2 cellular contexts compared by ENCODE assay signal in the genomic region with DNA sequence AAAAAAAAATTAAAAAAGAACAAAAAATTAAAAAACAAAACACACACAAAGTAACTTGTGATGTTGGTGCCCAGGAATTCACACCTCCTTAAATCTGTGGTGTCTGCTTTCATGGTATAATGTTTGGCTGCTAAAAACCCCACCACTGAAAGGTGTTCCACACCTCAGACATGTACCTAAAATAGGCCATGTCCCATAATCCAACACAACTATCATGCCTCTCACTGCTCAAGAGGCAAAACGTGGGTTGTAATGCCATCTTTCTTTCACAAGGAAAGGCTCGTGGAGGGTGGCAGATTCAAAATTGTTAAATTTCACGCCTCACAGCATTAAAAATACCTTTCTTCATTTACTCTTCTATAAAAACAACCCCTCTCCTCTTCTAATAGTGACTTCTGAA.
TF ChIP-seq lines count a peak whose summit lies in the region.

No MANE protein-coding gene starts in this region.

TF ChIP-seq in HCT116, 20 proteins besides CTCF, POLR2A, EP300 and RAD21:
- TF ChIP-seq ZNF274 (IDR thresholded peaks at IDR 0.05; ENCODE audit: low read depth, low read length) (no peak), SRF (IDR thresholded peaks at IDR 0.05; ENCODE audit: low read depth) (no peak), EZH2phosphoT487 (IDR thresholded peaks at IDR 0.05; ENCODE audit: borderline replicate concordance) (no peak), ATF3 (IDR thresholded peaks at IDR 0.05) (no peak), EGR1 (IDR thresholded peaks at IDR 0.05; ENCODE audit: low read depth) (no peak), SIN3A (IDR thresholded peaks at IDR 0.05; ENCODE audit: low read depth) (no peak), CEBPB (IDR thresholded peaks at IDR 0.05; ENCODE audit: low read depth) (no peak), SP1 (IDR thresholded peaks at IDR 0.05; ENCODE audit: low read depth) (no peak), JUND (IDR thresholded peaks at IDR 0.05) (no peak), TCF7L2 (IDR thresholded peaks at IDR 0.05; ENCODE audit: borderline replicate concordance, extremely low read depth, insufficient read depth, insufficient read length) (no peak), FOSL1 (IDR thresholded peaks at IDR 0.05; ENCODE audit: low read depth) (no peak), ZFX (IDR thresholded peaks at IDR 0.05) (no peak), ELF1 (IDR thresholded peaks at IDR 0.05; ENCODE audit: borderline replicate concordance, low read depth) (no peak), POLR2AphosphoS5 (IDR thresholded peaks at IDR 0.05; ENCODE audit: low read depth, low read length) (no peak), EZH2 (IDR thresholded peaks at IDR 0.05) (no peak)
- TF ChIP-seq, protein P1, sequence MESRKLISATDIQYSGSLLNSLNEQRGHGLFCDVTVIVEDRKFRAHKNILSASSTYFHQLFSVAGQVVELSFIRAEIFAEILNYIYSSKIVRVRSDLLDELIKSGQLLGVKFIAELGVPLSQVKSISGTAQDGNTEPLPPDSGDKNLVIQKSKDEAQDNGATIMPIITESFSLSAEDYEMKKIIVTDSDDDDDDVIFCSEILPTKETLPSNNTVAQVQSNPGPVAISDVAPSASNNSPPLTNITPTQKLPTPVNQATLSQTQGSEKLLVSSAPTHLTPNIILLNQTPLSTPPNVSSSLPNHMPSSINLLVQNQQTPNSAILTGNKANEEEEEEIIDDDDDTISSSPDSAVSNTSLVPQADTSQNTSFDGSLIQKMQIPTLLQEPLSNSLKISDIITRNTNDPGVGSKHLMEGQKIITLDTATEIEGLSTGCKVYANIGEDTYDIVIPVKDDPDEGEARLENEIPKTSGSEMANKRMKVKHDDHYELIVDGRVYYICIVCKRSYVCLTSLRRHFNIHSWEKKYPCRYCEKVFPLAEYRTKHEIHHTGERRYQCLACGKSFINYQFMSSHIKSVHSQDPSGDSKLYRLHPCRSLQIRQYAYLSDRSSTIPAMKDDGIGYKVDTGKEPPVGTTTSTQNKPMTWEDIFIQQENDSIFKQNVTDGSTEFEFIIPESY (IDR thresholded peaks at IDR 0.05; ENCODE audit: extremely low read depth, insufficient replicate concordance, low read length) = no peak
- TF ChIP-seq, protein P2, sequence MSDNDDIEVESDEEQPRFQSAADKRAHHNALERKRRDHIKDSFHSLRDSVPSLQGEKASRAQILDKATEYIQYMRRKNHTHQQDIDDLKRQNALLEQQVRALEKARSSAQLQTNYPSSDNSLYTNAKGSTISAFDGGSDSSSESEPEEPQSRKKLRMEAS (IDR thresholded peaks at IDR 0.05) = no peak
- TF ChIP-seq, protein P3, sequence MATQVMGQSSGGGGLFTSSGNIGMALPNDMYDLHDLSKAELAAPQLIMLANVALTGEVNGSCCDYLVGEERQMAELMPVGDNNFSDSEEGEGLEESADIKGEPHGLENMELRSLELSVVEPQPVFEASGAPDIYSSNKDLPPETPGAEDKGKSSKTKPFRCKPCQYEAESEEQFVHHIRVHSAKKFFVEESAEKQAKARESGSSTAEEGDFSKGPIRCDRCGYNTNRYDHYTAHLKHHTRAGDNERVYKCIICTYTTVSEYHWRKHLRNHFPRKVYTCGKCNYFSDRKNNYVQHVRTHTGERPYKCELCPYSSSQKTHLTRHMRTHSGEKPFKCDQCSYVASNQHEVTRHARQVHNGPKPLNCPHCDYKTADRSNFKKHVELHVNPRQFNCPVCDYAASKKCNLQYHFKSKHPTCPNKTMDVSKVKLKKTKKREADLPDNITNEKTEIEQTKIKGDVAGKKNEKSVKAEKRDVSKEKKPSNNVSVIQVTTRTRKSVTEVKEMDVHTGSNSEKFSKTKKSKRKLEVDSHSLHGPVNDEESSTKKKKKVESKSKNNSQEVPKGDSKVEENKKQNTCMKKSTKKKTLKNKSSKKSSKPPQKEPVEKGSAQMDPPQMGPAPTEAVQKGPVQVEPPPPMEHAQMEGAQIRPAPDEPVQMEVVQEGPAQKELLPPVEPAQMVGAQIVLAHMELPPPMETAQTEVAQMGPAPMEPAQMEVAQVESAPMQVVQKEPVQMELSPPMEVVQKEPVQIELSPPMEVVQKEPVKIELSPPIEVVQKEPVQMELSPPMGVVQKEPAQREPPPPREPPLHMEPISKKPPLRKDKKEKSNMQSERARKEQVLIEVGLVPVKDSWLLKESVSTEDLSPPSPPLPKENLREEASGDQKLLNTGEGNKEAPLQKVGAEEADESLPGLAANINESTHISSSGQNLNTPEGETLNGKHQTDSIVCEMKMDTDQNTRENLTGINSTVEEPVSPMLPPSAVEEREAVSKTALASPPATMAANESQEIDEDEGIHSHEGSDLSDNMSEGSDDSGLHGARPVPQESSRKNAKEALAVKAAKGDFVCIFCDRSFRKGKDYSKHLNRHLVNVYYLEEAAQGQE (IDR thresholded peaks at IDR 0.05; ENCODE audit: low read depth) = no peak

TF ChIP-seq in K562, 482 proteins besides CTCF, POLR2A, EP300 and RAD21:
- TF ChIP-seq POLR2AphosphoS2 (IDR thresholded peaks at IDR 0.05; ENCODE audit: low read length) = 0 out of 2 replicates have a peak, but pooled peaks have one; percentile 35
- no peak for TF ChIP-seq WHSC1 (IDR thresholded peaks at IDR 0.05; ENCODE audit: low read length)
